Comparison of ENCODE assay signal across 12 cellular contexts in the genomic region with DNA sequence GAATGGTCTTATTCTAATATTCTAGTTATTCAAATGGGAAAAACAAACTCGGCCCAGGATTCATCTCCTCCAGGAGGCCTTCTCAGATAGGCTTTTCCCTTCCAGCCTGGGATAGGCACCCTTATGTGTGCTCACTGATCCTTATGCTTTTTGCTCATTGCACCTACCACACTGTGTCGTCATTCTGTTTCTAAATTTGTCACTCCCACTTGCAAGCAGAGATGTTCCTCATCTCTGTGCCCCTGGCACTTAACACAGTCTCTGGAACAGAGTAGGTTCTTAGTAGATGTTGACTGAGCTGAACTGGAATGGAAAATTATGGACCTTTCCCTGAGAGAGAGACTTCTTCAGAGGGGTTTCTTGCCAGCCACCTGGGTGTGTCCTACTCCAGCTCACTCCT. TPM values are rescaled to one million over a fixed set of nuclear protein-coding genes. Genes with fewer than 3 reads are reported as not detected.
A peak's percentile ranks its signal among the peaks of the same experiment; 100 is the strongest.
DNase-seq lines count a peak whose midpoint lies in the region; ATAC-seq and TF ChIP-seq lines count a peak whose summit lies in the region.
"Had no signal": no experiment of that assay in that cellular context is flagged by ENCODE, and none has a peak within 500 bp of the region (broad histone marks: within the 10 kb centered on the region; RNA-seq: fewer than 3 reads in every experiment).

No MANE protein-coding gene starts in this region.

- H3K4me1 Mint-ChIP-seq in activated naive CD4-positive, alpha-beta T cell treated with anti-CD3 and anti-CD28 coated beads, Interleukin-2, amount 50 U/mL, for 24 hours, result peaks cover 93% of the 10 kb centered on the region
- peaks cover 69 to 90% of the 10 kb centered on the region in 2 donors for H3K4me1 Mint-ChIP-seq in effector memory CD8-positive, alpha-beta T cell (ENCODE audit: low read depth in 2 of 2)

- TF ChIP-seq CTCF in thyroid gland (IDR thresholded peaks at IDR 0.05) (no peak), adrenal gland (IDR thresholded peaks at IDR 0.05) (no peak)

- peaks cover 37% of the 10 kb centered on the region for H3K9me3 Mint-ChIP-seq in activated naive CD4-positive, alpha-beta T cell treated with anti-CD3 and anti-CD28 coated beads, Interleukin-2, amount 50 U/mL, for 24 hours
- peaks cover 8 to 36% of the 10 kb centered on the region in 2 donors for H3K9me3 Mint-ChIP-seq in effector memory CD8-positive, alpha-beta T cell

- no peaks in the 10 kb centered on the region for H3K27me3 ChIP-seq in thyroid gland
- H3K27me3 ChIP-seq in adrenal gland, result no peaks in the 10 kb centered on the region
- H3K27me3 ChIP-seq: colonic mucosa had no signal

- H3K4me1 ChIP-seq in thyroid gland, result peaks cover 13 to 19% of the 10 kb centered on the region in 2 donors
- H3K4me1 ChIP-seq in adrenal gland (replicated peaks in 1 of 2), result no peaks in the 10 kb centered on the region
- H3K4me1 ChIP-seq: colonic mucosa had no signal

- peaks cover 33% of the 10 kb centered on the region for H3K36me3 Mint-ChIP-seq in activated naive CD4-positive, alpha-beta T cell treated with anti-CD3 and anti-CD28 coated beads, Interleukin-2, amount 50 U/mL, for 24 hours
- peaks cover 31% of the 10 kb centered on the region for H3K36me3 Mint-ChIP-seq in effector memory CD8-positive, alpha-beta T cell (ENCODE audit: insufficient read depth)

- H3K36me3 ChIP-seq in thyroid gland (no peaks in the 10 kb centered on the region), adrenal gland (replicated peaks in 1 of 2) (no peaks in the 10 kb centered on the region)
- H3K36me3 ChIP-seq: colonic mucosa had no signal

- no peak for ATAC-seq in effector memory CD8-positive, alpha-beta T cell (replicated peaks)
- no peak for ATAC-seq in GM18870 (IDR thresholded peaks at IDR 0.05; ENCODE audit: unreplicated experiment)

- peak overlapping the region; percentile 55 for H3K27ac Mint-ChIP-seq in activated naive CD4-positive, alpha-beta T cell treated with anti-CD3 and anti-CD28 coated beads, Interleukin-2, amount 50 U/mL, for 24 hours
- H3K27ac Mint-ChIP-seq in effector memory CD8-positive, alpha-beta T cell, result peak overlapping the region; percentile 92 to 98

- H3K27me3 Mint-ChIP-seq in activated naive CD4-positive, alpha-beta T cell treated with anti-CD3 and anti-CD28 coated beads, Interleukin-2, amount 50 U/mL, for 24 hours, result no peaks in the 10 kb centered on the region
- no peaks in the 10 kb centered on the region for H3K27me3 Mint-ChIP-seq in effector memory CD8-positive, alpha-beta T cell

- TF ChIP-seq POLR2A in thyroid gland (IDR thresholded peaks at IDR 0.05), result no peak
- no peak for TF ChIP-seq POLR2A in adrenal gland (IDR thresholded peaks at IDR 0.05)

- H3K4me3 Mint-ChIP-seq in activated naive CD4-positive, alpha-beta T cell treated with anti-CD3 and anti-CD28 coated beads, Interleukin-2, amount 50 U/mL, for 24 hours, result peak overlapping the region; percentile 55
- peak overlapping the region; percentile 70 to 78 for H3K4me3 Mint-ChIP-seq in effector memory CD8-positive, alpha-beta T cell

- 84 to 88% methylated on average over 2 of the region's 2 CpGs for WGBS in thyroid gland, 2 donors
- 66 to 87% (median 69%) methylated on average over 2 of the region's 2 CpGs for WGBS in adrenal gland, 4 donors

- H3K9me3 ChIP-seq in thyroid gland (no peaks in the 10 kb centered on the region), adrenal gland (replicated peaks in 1 of 3) (no peaks in the 10 kb centered on the region)
- H3K9me3 ChIP-seq: colonic mucosa had no signal

- H3K27ac ChIP-seq in thyroid gland, result peak overlapping the region in 2 of 3 donors; percentile 77 to 82
- H3K27ac ChIP-seq in adrenal gland, result no peak overlapping the region
- H3K27ac ChIP-seq: parathyroid adenoma had no signal

- no peak overlapping the region for H3K4me3 ChIP-seq in thyroid gland (replicated peaks in 1 of 3)
- H3K4me3 ChIP-seq in adrenal gland, result no peak overlapping the region
- H3K4me3 ChIP-seq: colonic mucosa had no signal

- intact Hi-C loops in thyroid gland (cut with DNase I) (no loop called here), adrenal gland (cut with DNase I) (no loop called here)

- DNase-seq in activated naive CD4-positive, alpha-beta T cell treated with Interleukin-2 at 50 U/mL for 16 hours, result no peak
- DNase-seq in SKM-1 (lab: John Stamatoyannopoulos, UW; ENCODE audit: unreplicated experiment), result peak; percentile 45
- no peak for DNase-seq in effector memory CD8-positive, alpha-beta T cell
- no peak for DNase-seq in thyroid gland
- DNase-seq in RPMI8226, result no peak
- DNase-seq in adrenal gland, result no peak
- DNase-seq: activated CD4-positive, CD25-positive, alpha-beta regulatory T cell treated with anti-CD3 and anti-CD28 coated beads, Interleukin-2, amount 50 U/mL, for 72 hours; NCI-H510A treated with DMSO at 0.1 percent for 48 hours had no signal

RNA-seq across cellular contexts. Expression of a gene that starts 18.7 kb away (rescaled TPM):
- total RNA-seq in thyroid gland, result 100 to 1,000 TPM; 123 to 182 (median 168) TPM
- 100 to 1,000 TPM in 1 of 8 donors, 10 to 100 TPM in 7; 48.5 to 122 (median 80.9) TPM for total RNA-seq in adrenal gland
- 10 to 100 TPM; 43.0 to 76.1 (median 66.3) TPM for polyA plus RNA-seq in adrenal gland

RNA-seq across cellular contexts. Expression of a gene that starts 28.9 kb away (rescaled TPM):
- total RNA-seq in thyroid gland (1 to 10 TPM in 3 of 4 donors, under 1 TPM in 1; 0.22 to 3.8 (median 1.7) TPM), adrenal gland (1 to 10 TPM in 7 of 8 donors, under 1 TPM in 1; 0.42 to 5.6 (median 2.7) TPM)
- polyA plus RNA-seq in adrenal gland, result 10 to 100 TPM in 2 of 3 donors, 1 to 10 TPM in 1; 1.3 to 18.3 (median 17.5) TPM

RNA-seq across cellular contexts. Expression of a gene that starts 29.1 kb away (rescaled TPM):
- total RNA-seq in thyroid gland, result 1,000 to 10,000 TPM; 2,538 to 3,855 (median 2,897) TPM
- total RNA-seq in adrenal gland, result 1,000 to 10,000 TPM; 1,793 to 6,421 (median 3,354) TPM
- 1,000 to 10,000 TPM; 1,063 to 5,117 (median 1,725) TPM for polyA plus RNA-seq in adrenal gland

RNA-seq across cellular contexts. Expression of a gene that starts 54.1 kb away (rescaled TPM):
- 10 to 100 TPM; 13.3 to 23.6 (median 15.9) TPM for total RNA-seq in thyroid gland
- total RNA-seq in adrenal gland, result 10 to 100 TPM in 6 of 8 donors, 1 to 10 TPM in 2; 7.2 to 38.8 (median 19.2) TPM
- 10 to 100 TPM; 16.9 to 34.7 (median 18.3) TPM for polyA plus RNA-seq in adrenal gland

Comparison
In these comparisons a context has a peak if more than half of its experiments do, and no peak if none do; other contexts are left out.
1. H3K27ac ChIP-seq: peak in thyroid gland (2 of 3); none in adrenal gland (0 of 5).